21 cellular contexts compared by ENCODE assay signal in genomic region chr2:203631068-203631757, GRCh38.
DNase-seq lines count a peak whose midpoint lies in the region; ATAC-seq and TF ChIP-seq lines count a peak whose summit lies in the region.
"Had no signal": no experiment of that assay in that cellular context is flagged by ENCODE, and none has a peak within 500 bp of the region (broad histone marks: within the 10 kb centered on the region; RNA-seq: fewer than 3 reads in every experiment).

No MANE protein-coding gene starts in this region.

- no peak overlapping the region for H3K4me3 Mint-ChIP-seq in nephron
- no peak overlapping the region for H3K4me3 Mint-ChIP-seq in CD14-positive monocyte
- H3K4me3 Mint-ChIP-seq in activated CD8-positive, alpha-beta memory T cell treated with anti-CD3 and anti-CD28 coated beads, Interleukin-2, amount 10 ng/mL, durations not matched to agents 7 days and 5 days, result no peak overlapping the region
- H3K4me3 Mint-ChIP-seq: activated naive CD4-positive, alpha-beta T cell treated with anti-CD3 and anti-CD28 coated beads, Interleukin-2, amount 50 U/mL, for 24 hours; activated T-helper 1 cell treated with anti-CD3 and anti-CD28 coated beads, Interleukin-12 subunit alpha, Interleukin-12 subunit beta, Interleukin-2, Interleukin-4 antibody, amounts not matched to agents 30 ng/mL and 10 ng/mL and 1 ng/mL, durations not matched to agents 14 hours and 24 hours and 36 hours; CD4-positive, alpha-beta T cell had no signal

- TF ChIP-seq CTCF in AG09319 (IDR thresholded peaks at IDR 0.05; ENCODE audit: low read depth, low read length), result no peak
- TF ChIP-seq CTCF in LNCaP clone FGC (IDR thresholded peaks at IDR 0.05; ENCODE audit: control insufficient read depth, extremely low read depth, insufficient read depth), result no peak
- no peak for TF ChIP-seq CTCF in nephron (IDR thresholded peaks at IDR 0.05; ENCODE audit: unreplicated experiment in 3 of 3)
- no peak for TF ChIP-seq CTCF in CD14-positive monocyte (IDR thresholded peaks at IDR 0.05)

- H3K27ac Mint-ChIP-seq in nephron (peak overlapping the region; percentile 45 to 65 (median 58)), CD14-positive monocyte (no peak overlapping the region)
- H3K27ac Mint-ChIP-seq in activated CD8-positive, alpha-beta memory T cell treated with anti-CD3 and anti-CD28 coated beads, Interleukin-2, amount 10 ng/mL, durations not matched to agents 7 days and 5 days, result no peak overlapping the region
- H3K27ac Mint-ChIP-seq: activated naive CD4-positive, alpha-beta T cell treated with anti-CD3 and anti-CD28 coated beads, Interleukin-2, amount 50 U/mL, for 24 hours; activated T-helper 1 cell treated with anti-CD3 and anti-CD28 coated beads, Interleukin-12 subunit alpha, Interleukin-12 subunit beta, Interleukin-2, Interleukin-4 antibody, amounts not matched to agents 30 ng/mL and 10 ng/mL and 1 ng/mL, durations not matched to agents 14 hours and 24 hours and 36 hours; CD4-positive, alpha-beta T cell had no signal

- H3K27me3 Mint-ChIP-seq in nephron (ENCODE audit: low read depth) (no peaks in the 10 kb centered on the region), CD14-positive monocyte (ENCODE audit: low read depth in 3 of 3) (peaks cover 0 to 4% (median 2%) of the 10 kb centered on the region in 3 donors)
- H3K27me3 Mint-ChIP-seq in activated CD8-positive, alpha-beta memory T cell treated with anti-CD3 and anti-CD28 coated beads, Interleukin-2, amount 10 ng/mL, durations not matched to agents 7 days and 5 days, result peaks cover 7% of the 10 kb centered on the region
- H3K27me3 Mint-ChIP-seq: activated naive CD4-positive, alpha-beta T cell treated with anti-CD3 and anti-CD28 coated beads, Interleukin-2, amount 50 U/mL, for 24 hours; CD4-positive, alpha-beta T cell had no signal

- DNase-seq in AG09319 (ENCODE audit: extremely low read depth, low read depth) (peak; percentile 74), LNCaP clone FGC (ENCODE audit: low read depth) (peak; percentile 82), fibroblast of peridontal ligament (ENCODE audit: extremely low read depth) (peak; percentile 83), SHP77 (lab: John Stamatoyannopoulos, UW) (no peak), CD14-positive monocyte (ENCODE audit: low spot score) (no peak), NOMO-1 treated with DMSO at 0.1 percent for 48 hours (lab: John Stamatoyannopoulos, UW; ENCODE audit: unreplicated experiment) (no peak)
- DNase-seq in activated CD8-positive, alpha-beta memory T cell treated with anti-CD3 and anti-CD28 coated beads, Interleukin-2, amount 10 ng/mL, durations not matched to agents 7 days and 5 days, result no peak
- DNase-seq: ACHN; activated CD4-positive, alpha-beta T cell treated with anti-CD3 and anti-CD28 coated beads for 1 hour; CD4-positive, alpha-beta T cell; DND-41; effector CD8-positive, alpha-beta T cell; head of caudate nucleus; NCI-H1417 treated with DMSO at 0.1 percent for 48 hours; NCI-H524 treated with DMSO at 0.1 percent for 48 hours had no signal

- no peaks in the 10 kb centered on the region for H3K36me3 Mint-ChIP-seq in nephron (ENCODE audit: low read depth)
- H3K36me3 Mint-ChIP-seq in CD14-positive monocyte, result no peaks in the 10 kb centered on the region
- no peaks in the 10 kb centered on the region for H3K36me3 Mint-ChIP-seq in activated CD8-positive, alpha-beta memory T cell treated with anti-CD3 and anti-CD28 coated beads, Interleukin-2, amount 10 ng/mL, durations not matched to agents 7 days and 5 days
- H3K36me3 Mint-ChIP-seq: activated naive CD4-positive, alpha-beta T cell treated with anti-CD3 and anti-CD28 coated beads, Interleukin-2, amount 50 U/mL, for 24 hours had no signal

- H3K9me3 Mint-ChIP-seq in nephron (no peaks in the 10 kb centered on the region), CD14-positive monocyte (no peaks in the 10 kb centered on the region)
- no peaks in the 10 kb centered on the region for H3K9me3 Mint-ChIP-seq in activated CD8-positive, alpha-beta memory T cell treated with anti-CD3 and anti-CD28 coated beads, Interleukin-2, amount 10 ng/mL, durations not matched to agents 7 days and 5 days (ENCODE audit: low read depth)
- H3K9me3 Mint-ChIP-seq: activated naive CD4-positive, alpha-beta T cell treated with anti-CD3 and anti-CD28 coated beads, Interleukin-2, amount 50 U/mL, for 24 hours; activated T-helper 1 cell treated with anti-CD3 and anti-CD28 coated beads, Interleukin-12 subunit alpha, Interleukin-12 subunit beta, Interleukin-2, Interleukin-4 antibody, amounts not matched to agents 30 ng/mL and 10 ng/mL and 1 ng/mL, durations not matched to agents 14 hours and 24 hours and 36 hours; CD4-positive, alpha-beta T cell had no signal

- CTCF ChIA-PET in activated CD8-positive, alpha-beta memory T cell treated with anti-CD3 and anti-CD28 coated beads, Interleukin-2, amount 10 ng/mL, durations not matched to agents 7 days and 5 days (lab: Charles Lee), result no interaction called here

- intact Hi-C loops in CD14-positive monocyte (cut with micrococcal nuclease), result no loop called here

- no peak overlapping the region for H3K4me3 ChIP-seq in LNCaP clone FGC (ENCODE audit: low read depth, low read length)
- H3K4me3 ChIP-seq: HAP-1 had no signal

- ATAC-seq in activated CD8-positive, alpha-beta memory T cell treated with anti-CD3 and anti-CD28 coated beads, Interleukin-2, amount 10 ng/mL, durations not matched to agents 7 days and 5 days, result no peak
- ATAC-seq: esophagus mucosa, sciatic nerve had no signal

- H3K4me1 Mint-ChIP-seq in nephron (peaks cover 28% of the 10 kb centered on the region), CD14-positive monocyte (no peaks in the 10 kb centered on the region)
- H3K4me1 Mint-ChIP-seq in activated CD8-positive, alpha-beta memory T cell treated with anti-CD3 and anti-CD28 coated beads, Interleukin-2, amount 10 ng/mL, durations not matched to agents 7 days and 5 days, result no peaks in the 10 kb centered on the region
- H3K4me1 Mint-ChIP-seq: activated naive CD4-positive, alpha-beta T cell treated with anti-CD3 and anti-CD28 coated beads, Interleukin-2, amount 50 U/mL, for 24 hours had no signal

Comparison
In these comparisons a context has a peak if more than half of its experiments do, and no peak if none do; other contexts are left out.
1. DNase-seq: peak in AG09319 (single experiment), LNCaP clone FGC (single experiment) and fibroblast of peridontal ligament (single experiment); none in SHP77 (0 of 2), CD14-positive monocyte (single experiment), activated CD8-positive, alpha-beta memory T cell treated with anti-CD3 and anti-CD28 coated beads, Interleukin-2, amount 10 ng/mL, durations not matched to agents 7 days and 5 days (single experiment) and NOMO-1 treated with DMSO at 0.1 percent for 48 hours (single experiment).
2. H3K27ac Mint-ChIP-seq: peak in nephron (3 of 3); none in CD14-positive monocyte (0 of 7) and activated CD8-positive, alpha-beta memory T cell treated with anti-CD3 and anti-CD28 coated beads, Interleukin-2, amount 10 ng/mL, durations not matched to agents 7 days and 5 days (single experiment).